In genomic region chr11:45105233-45105992, GRCh38 we compare ENCODE assay signal across 8 cellular contexts. TPM values are rescaled to one million over a fixed set of nuclear protein-coding genes. Genes with fewer than 3 reads are reported as not detected.
DNase-seq lines count a peak whose midpoint lies in the region; ATAC-seq and TF ChIP-seq lines count a peak whose summit lies in the region.

No MANE protein-coding gene starts in this region.

- ATAC-seq in HG02759 (IDR thresholded peaks at IDR 0.05; ENCODE audit: unreplicated experiment): peak; percentile 41
- peak; percentile 66 for ATAC-seq in memory B cell (ENCODE audit: low read depth)
- ATAC-seq in HG02763 (IDR thresholded peaks at IDR 0.05; ENCODE audit: unreplicated experiment): no peak

- intact Hi-C loops in Calu3 (cut with micrococcal nuclease; ENCODE audit: unreplicated experiment): loop anchor here (1.0 kb wide), 1 partner anchor 178 kb away; no protein-coding TSS in a partner anchor

- H3K9me3 Mint-ChIP-seq in Calu3 (ENCODE audit: low read depth, unreplicated experiment) (no peaks in the 10 kb centered on the region), memory B cell (no peaks in the 10 kb centered on the region)

- no peak overlapping the region for H3K4me3 Mint-ChIP-seq in Calu3 (ENCODE audit: low read depth, unreplicated experiment)
- H3K4me3 Mint-ChIP-seq in memory B cell: no peak overlapping the region

- peak; percentile 90 for TF ChIP-seq CTCF in Calu3 (IDR thresholded peaks at IDR 0.05; ENCODE audit: unreplicated experiment)

- no TSS peak for BruUV-seq in Calu3 (replicated peaks; lab: Mats Ljungman, UMichigan)

- H3K27ac Mint-ChIP-seq in Calu3 (ENCODE audit: unreplicated experiment) (no peak overlapping the region), memory B cell (no peak overlapping the region)

- peak; percentile 82 for DNase-seq in Calu3
- peak; percentile 58 for DNase-seq in NCI-H524 treated with DMSO at 0.1 percent for 48 hours (lab: John Stamatoyannopoulos, UW)
- peak; percentile 47 for DNase-seq in activated CD4-positive, alpha-beta T cell treated with anti-CD3 and anti-CD28 coated beads, Interleukin-2, amount 50 U/mL, for 4 hours
- peak; percentile 92 for DNase-seq in ecto neural progenitor cell (ENCODE audit: low spot score)
- DNase-seq in memory B cell (ENCODE audit: low spot score in 2 of 2): peak; percentile 57 to 69
- peak; percentile 20 to 28 for DNase-seq in stimulated activated CD8-positive, alpha-beta memory T cell treated with anti-CD3 and anti-CD28 coated beads, Interleukin-2, amount 100 ng/mL, for 1 hour (ENCODE audit: low read depth in 2 of 2)

- H3K27me3 Mint-ChIP-seq in Calu3 (ENCODE audit: unreplicated experiment) (peaks cover 56% of the 10 kb centered on the region), memory B cell (peaks cover 9% of the 10 kb centered on the region)

- H3K36me3 Mint-ChIP-seq in Calu3 (ENCODE audit: insufficient read depth, unreplicated experiment) (no peaks in the 10 kb centered on the region), memory B cell (no peaks in the 10 kb centered on the region)

- H3K4me1 Mint-ChIP-seq in Calu3 (ENCODE audit: low read depth, unreplicated experiment) (peaks cover 7% of the 10 kb centered on the region), memory B cell (peaks cover 22% of the 10 kb centered on the region)

- CTCF ChIA-PET in Calu3 (lab: Charles Lee): interaction anchor here (0.6 to 8.8 kb wide), 8 partner anchors 126 to 663 kb away, joined by 3 to 116 read pairs (median 4); no protein-coding TSS in a partner anchor

RNA-seq across cellular contexts. Expression of gene PRDM11, which starts 41.0 kb away (rescaled TPM):
- 8.1 and 11.5 TPM in 2 replicates for total RNA-seq in Calu3 (2022)

Comparison
In these comparisons a context has a peak if more than half of its experiments do, and no peak if none do; other contexts are left out.
1. DNase-seq: peak in every context shown above with its lines; median percentile 92 in ecto neural progenitor cell; 82 in Calu3; 63 in memory B cell; 58 in NCI-H524 treated with DMSO at 0.1 percent for 48 hours; 47 in activated CD4-positive, alpha-beta T cell treated with anti-CD3 and anti-CD28 coated beads, Interleukin-2, amount 50 U/mL, for 4 hours; 24 in stimulated activated CD8-positive, alpha-beta memory T cell treated with anti-CD3 and anti-CD28 coated beads, Interleukin-2, amount 100 ng/mL, for 1 hour.